In genomic region chr20:5090191-5090590, GRCh38 we compare ENCODE assay signal across 8 cellular contexts. TPM values are rescaled to one million over a fixed set of nuclear protein-coding genes. Genes with fewer than 3 reads are reported as not detected.
DNase-seq lines count a peak whose midpoint lies in the region; ATAC-seq and TF ChIP-seq lines count a peak whose summit lies in the region.
"Had no signal": no experiment of that assay in that cellular context is flagged by ENCODE, and none has a peak within 500 bp of the region (broad histone marks: within the 10 kb centered on the region; RNA-seq: fewer than 3 reads in every experiment).

No MANE protein-coding gene starts in this region.

- peaks cover 22 to 40% of the 10 kb centered on the region in 2 donors for H3K4me1 Mint-ChIP-seq in stimulated activated naive B cell treated with anti-CD40 and anti-IgM and Interleukin-4, amounts not matched to agents 10 μg/mL and 1 μg/mL and 100 μg/mL, for 72 hours

- H3K27me3 ChIP-seq in RWPE2 (ENCODE audit: insufficient read depth, poor library complexity, severe bottlenecking) (no peaks in the 10 kb centered on the region), heart left ventricle (no peaks in the 10 kb centered on the region)

- H3K27me3 Mint-ChIP-seq in stimulated activated naive B cell treated with anti-CD40 and anti-IgM and Interleukin-4, amounts not matched to agents 10 μg/mL and 1 μg/mL and 100 μg/mL, for 72 hours = no peaks in the 10 kb centered on the region

- ATAC-seq in GM21367 (IDR thresholded peaks at IDR 0.05; ENCODE audit: unreplicated experiment) (peak; percentile 71), RWPE2 (ENCODE audit: low read depth) (0 out of 3 replicates have a peak, but pooled peaks have one; percentile 20), heart left ventricle (peak in 3 of 4 donors; percentile 63 to 90 (median 70)), HG02840 (IDR thresholded peaks at IDR 0.05; ENCODE audit: low FRiP score, unreplicated experiment) (no peak), HG03457 (IDR thresholded peaks at IDR 0.05; ENCODE audit: unreplicated experiment) (no peak)
- peak; percentile 94 to 96 for ATAC-seq in stimulated activated naive B cell treated with anti-CD40 and anti-IgM and Interleukin-4, amounts not matched to agents 10 μg/mL and 1 μg/mL and 100 μg/mL, for 72 hours (replicated peaks)

- DNase-seq in RWPE2 (ENCODE audit: low spot score) (no peak), heart left ventricle (peak in 2 of 5 donors; percentile 31 to 33), NCI-H1105 (lab: John Stamatoyannopoulos, UW) (no peak)
- DNase-seq in stimulated activated naive B cell treated with anti-CD40 and anti-IgM and Interleukin-4, amounts not matched to agents 10 μg/mL and 1 μg/mL and 100 μg/mL, for 72 hours = peak; percentile 11

- H3K4me1 ChIP-seq in RWPE2 (ENCODE audit: insufficient read depth, poor library complexity, severe bottlenecking) = no peaks in the 10 kb centered on the region
- peaks cover 0 to 37% (median 0%) of the 10 kb centered on the region in 12 donors for H3K4me1 ChIP-seq in heart left ventricle

- H3K36me3 ChIP-seq in RWPE2 (ENCODE audit: low read depth) (no peaks in the 10 kb centered on the region; the same call in 1 of the 2 replicates), heart left ventricle (peaks cover 0 to 9% (median 2%) of the 10 kb centered on the region in 9 donors)

- H3K27ac ChIP-seq in RWPE2 (ENCODE audit: poor library complexity, severe bottlenecking) (no peak overlapping the region), heart left ventricle (peak overlapping the region in 8 of 12 donors; percentile 32 to 89 (median 46))

- H3K9me3 ChIP-seq in RWPE2 (ENCODE audit: severe bottlenecking) (no peaks in the 10 kb centered on the region), heart left ventricle (no peaks in the 10 kb centered on the region)

- intact Hi-C loops in heart left ventricle (cut with DNase I) = loop anchor here in 5 of 10 donors (10.0 kb wide), 2 partner anchors 85 to 125 kb away; partner anchors contain the start of gene SLC23A2 (in 1 of the 5)

- H3K27ac Mint-ChIP-seq in stimulated activated naive B cell treated with anti-CD40 and anti-IgM and Interleukin-4, amounts not matched to agents 10 μg/mL and 1 μg/mL and 100 μg/mL, for 72 hours = peak overlapping the region; percentile 70

- no peak for TF ChIP-seq CTCF in RWPE2 (IDR thresholded peaks at IDR 0.05; ENCODE audit: poor library complexity, severe bottlenecking)
- TF ChIP-seq CTCF in heart left ventricle (IDR thresholded peaks at IDR 0.05) = no peak

- TF ChIP-seq POLR2A in heart left ventricle (IDR thresholded peaks at IDR 0.05) = peak in 1 of 2 donors; percentile 23

- H3K36me3 Mint-ChIP-seq in stimulated activated naive B cell treated with anti-CD40 and anti-IgM and Interleukin-4, amounts not matched to agents 10 μg/mL and 1 μg/mL and 100 μg/mL, for 72 hours = peaks cover 10 to 28% of the 10 kb centered on the region in 2 donors

- H3K9me3 Mint-ChIP-seq in stimulated activated naive B cell treated with anti-CD40 and anti-IgM and Interleukin-4, amounts not matched to agents 10 μg/mL and 1 μg/mL and 100 μg/mL, for 72 hours = no peaks in the 10 kb centered on the region

- peak overlapping the region in 1 of 2 donors; percentile 22 for H3K4me3 Mint-ChIP-seq in stimulated activated naive B cell treated with anti-CD40 and anti-IgM and Interleukin-4, amounts not matched to agents 10 μg/mL and 1 μg/mL and 100 μg/mL, for 72 hours

- WGBS in heart left ventricle, 4 donors = 59 to 61% (median 60%) methylated on average over 4 of the region's 4 CpGs

- H3K4me3 ChIP-seq in RWPE2 (ENCODE audit: severe bottlenecking) (no peak overlapping the region), heart left ventricle (no peak overlapping the region)
- H3K4me3 ChIP-seq: coronary artery had no signal

RNA-seq across cellular contexts. Expression of gene TMEM230, which starts 22.7 kb away (rescaled TPM):
- 10 to 100 TPM; 69.4 to 99.4 (median 82.0) TPM for total RNA-seq in heart left ventricle
- polyA plus RNA-seq in heart left ventricle = 100 to 1,000 TPM in 1 of 2 donors, 10 to 100 TPM in 1; 88.7 to 124 TPM

RNA-seq across cellular contexts. Expression of gene PCNA, which starts 29.6 kb away (rescaled TPM):
- 10 to 100 TPM; 20.2 to 52.7 (median 22.9) TPM for total RNA-seq in heart left ventricle
- polyA plus RNA-seq in heart left ventricle = 10 to 100 TPM; 18.7 to 45.4 TPM

RNA-seq across cellular contexts. Expression of gene CDS2, which starts 36.6 kb away (rescaled TPM):
- total RNA-seq in heart left ventricle = 100 to 1,000 TPM in 1 of 9 donors, 10 to 100 TPM in 8; 64.5 to 105 (median 86.8) TPM
- polyA plus RNA-seq in heart left ventricle = 10 to 100 TPM; 22.5 to 24.9 TPM

Comparison
In these comparisons a context has a peak if more than half of its experiments do, and no peak if none do; other contexts are left out.
1. ATAC-seq: peak in GM21367 (single experiment), RWPE2 (single experiment), heart left ventricle (3 of 4) and stimulated activated naive B cell treated with anti-CD40 and anti-IgM and Interleukin-4, amounts not matched to agents 10 μg/mL and 1 μg/mL and 100 μg/mL, for 72 hours (2 of 2); none in HG02840 (single experiment) and HG03457 (single experiment).